5 cellular contexts compared by ENCODE assay signal in the genomic region with DNA sequence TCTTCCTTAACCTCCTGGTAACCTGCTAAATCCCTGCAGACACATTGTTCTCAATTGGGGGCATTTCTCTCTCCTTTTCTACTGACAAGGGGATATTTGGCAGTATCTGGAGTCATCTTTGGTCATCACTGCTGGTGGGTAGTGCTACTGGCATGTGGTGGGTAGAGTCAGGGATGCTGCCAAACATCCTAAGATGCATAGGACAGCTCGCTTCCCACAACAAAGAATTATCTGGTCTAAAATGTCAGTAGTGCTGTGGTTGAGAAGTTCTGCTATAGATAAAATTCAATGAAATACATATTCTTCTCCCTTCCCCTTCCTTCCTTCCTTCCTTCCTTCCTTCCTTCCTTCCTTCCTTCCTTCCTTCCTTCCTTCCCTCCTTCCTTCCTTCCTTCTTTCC.
"Had no signal": no experiment of that assay in that cellular context is flagged by ENCODE, and none has a peak within 500 bp of the region (broad histone marks: within the 10 kb centered on the region; RNA-seq: fewer than 3 reads in every experiment).

No MANE protein-coding gene starts in this region.

- H3K27ac Mint-ChIP-seq: IgD-negative memory B cell had no signal

- H3K36me3 Mint-ChIP-seq: IgD-negative memory B cell had no signal

- DNase-seq: IMR-90, KBM-7 had no signal

- H3K27ac ChIP-seq: HL-60 had no signal

- H3K4me3 ChIP-seq: K562 had no signal

- H3K4me1 Mint-ChIP-seq: IgD-negative memory B cell had no signal
